Comparison of ENCODE assay signal across 1 cellular context in genomic region chr17:59149841-59150511, GRCh38.
TF ChIP-seq lines count a peak whose summit lies in the region.

No MANE protein-coding gene starts in this region.

TF ChIP-seq in HEK293, 187 proteins besides CTCF, POLR2A, EP300 and RAD21 (continued from another document):
- TF ChIP-seq ZBTB8A (tag by site-specific recombination; IDR thresholded peaks at IDR 0.05) (no peak), ZNF701 (tag by site-specific recombination; IDR thresholded peaks at IDR 0.05) (no peak)
